8 cellular contexts compared by ENCODE assay signal in genomic region chr12:643478-644292, GRCh38. TPM values are rescaled to one million over a fixed set of nuclear protein-coding genes. Genes with fewer than 3 reads are reported as not detected.
DNase-seq lines count a peak whose midpoint lies in the region; ATAC-seq and TF ChIP-seq lines count a peak whose summit lies in the region.

No MANE protein-coding gene starts in this region.

- H4K20me1 ChIP-seq in DOHH2 (ENCODE audit: control insufficient read depth, insufficient read depth, low read depth, low read length): no peaks in the 10 kb centered on the region

- H3F3A ChIP-seq in DOHH2 (ENCODE audit: control insufficient read depth, insufficient read depth): peaks cover 38% of the 10 kb centered on the region

- no peaks in the 10 kb centered on the region for H3K9me3 ChIP-seq in DOHH2 (ENCODE audit: control insufficient read depth, insufficient read depth, low read length)

- no peaks in the 10 kb centered on the region for H3K9me3 Mint-ChIP-seq in activated naive CD4-positive, alpha-beta T cell treated with anti-CD3 and anti-CD28 coated beads, Interleukin-2, amount 50 U/mL, for 72 hours
- H3K9me3 Mint-ChIP-seq in stimulated activated naive CD8-positive, alpha-beta T cell treated with anti-CD3 and anti-CD28 coated beads, Interleukin-15, amount 100 ng/mL, for 72 hours: no peaks in the 10 kb centered on the region

- peaks cover 6% of the 10 kb centered on the region; the same call in 1 of the 2 replicates for H3K36me3 ChIP-seq in DOHH2 (ENCODE audit: control insufficient read depth, low read length)

- no peaks in the 10 kb centered on the region for H3K27me3 ChIP-seq in DOHH2 (ENCODE audit: control insufficient read depth, low read length)

- peak overlapping the region; percentile 72 for H3K4me2 ChIP-seq in DOHH2 (ENCODE audit: low read length)

- H3K4me3 Mint-ChIP-seq in stimulated activated naive CD8-positive, alpha-beta T cell treated with anti-CD3 and anti-CD28 coated beads, Interleukin-15, amount 100 ng/mL, for 72 hours: peak overlapping the region; percentile 80

- peaks cover 83% of the 10 kb centered on the region for H3K4me1 ChIP-seq in DOHH2 (ENCODE audit: control insufficient read depth, low read length)

- H3K36me3 Mint-ChIP-seq in activated naive CD4-positive, alpha-beta T cell treated with anti-CD3 and anti-CD28 coated beads, Interleukin-2, amount 50 U/mL, for 72 hours: no peaks in the 10 kb centered on the region

- peak overlapping the region; percentile 76 for H3K4me3 ChIP-seq in DOHH2 (ENCODE audit: low read length)
- peak overlapping the region; percentile 44 for H3K4me3 ChIP-seq in iPS-11a (ENCODE audit: low read depth, low read length)

- no peak for DNase-seq in activated naive CD4-positive, alpha-beta T cell treated with anti-CD3 and anti-CD28 coated beads, Interleukin-2, amount 50 U/mL, for 72 hours (ENCODE audit: low spot score in 2 of 2)
- no peak for DNase-seq in stimulated activated naive CD8-positive, alpha-beta T cell treated with anti-CD3 and anti-CD28 coated beads, Interleukin-15, amount 100 ng/mL, for 72 hours
- DNase-seq in DMS 273 (lab: John Stamatoyannopoulos, UW; ENCODE audit: unreplicated experiment) (no peak), foreskin melanocyte (no peak), EL (no peak)

- peak overlapping the region; percentile 85 to 93 for H3K27ac Mint-ChIP-seq in activated naive CD4-positive, alpha-beta T cell treated with anti-CD3 and anti-CD28 coated beads, Interleukin-2, amount 50 U/mL, for 72 hours
- H3K27ac Mint-ChIP-seq in stimulated activated naive CD8-positive, alpha-beta T cell treated with anti-CD3 and anti-CD28 coated beads, Interleukin-15, amount 100 ng/mL, for 72 hours: peak overlapping the region; percentile 87 to 94

- no peaks in the 10 kb centered on the region for H3K9me2 ChIP-seq in DOHH2 (replicated peaks; ENCODE audit: control insufficient read depth, low read length)

- peaks cover 74% of the 10 kb centered on the region for H3K4me1 Mint-ChIP-seq in stimulated activated naive CD8-positive, alpha-beta T cell treated with anti-CD3 and anti-CD28 coated beads, Interleukin-15, amount 100 ng/mL, for 72 hours

- no peak for TF ChIP-seq CTCF in DOHH2 (IDR thresholded peaks at IDR 0.05; ENCODE audit: low read depth, low read length, poor library complexity, severe bottlenecking)

- ATAC-seq in HG02981 (IDR thresholded peaks at IDR 0.05; ENCODE audit: unreplicated experiment): peak; percentile 9
- peak in 1 of 2 donors; percentile 1 for ATAC-seq in activated naive CD4-positive, alpha-beta T cell treated with anti-CD3 and anti-CD28 coated beads, Interleukin-2, amount 50 U/mL, for 72 hours
- ATAC-seq in stimulated activated naive CD8-positive, alpha-beta T cell treated with anti-CD3 and anti-CD28 coated beads, Interleukin-15, amount 100 ng/mL, for 72 hours: no peak

- peak overlapping the region; percentile 82 for H3K27ac ChIP-seq in DOHH2 (ENCODE audit: low read depth, low read length)

- H3K79me2 ChIP-seq in DOHH2 (ENCODE audit: control insufficient read depth, low read length): no peaks in the 10 kb centered on the region

- H3K27me3 Mint-ChIP-seq in stimulated activated naive CD8-positive, alpha-beta T cell treated with anti-CD3 and anti-CD28 coated beads, Interleukin-15, amount 100 ng/mL, for 72 hours: no peaks in the 10 kb centered on the region

RNA-seq across cellular contexts. Expression of gene NINJ2, which starts 19.6 kb away (rescaled TPM):
- total RNA-seq in activated naive CD4-positive, alpha-beta T cell treated with anti-CD3 and anti-CD28 coated beads, Interleukin-2, amount 50 U/mL, for 72 hours: 1 to 10 TPM; 1.4 to 6.1 TPM
